11 cellular contexts compared by ENCODE assay signal in genomic region chrX:9285342-9285771, GRCh38.
DNase-seq lines count a peak whose midpoint lies in the region; ATAC-seq and TF ChIP-seq lines count a peak whose summit lies in the region.
"Had no signal": no experiment of that assay in that cellular context is flagged by ENCODE, and none has a peak within 500 bp of the region (broad histone marks: within the 10 kb centered on the region; RNA-seq: fewer than 3 reads in every experiment).

No MANE protein-coding gene starts in this region.

- H3K4me3 ChIP-seq in PC-3 (ENCODE audit: low read length) (no peak overlapping the region), adrenal gland (no peak overlapping the region), MM.1S (ENCODE audit: low read length) (no peak overlapping the region), thyroid gland (replicated peaks in 1 of 3) (no peak overlapping the region)

- H3K36me3 ChIP-seq in PC-3 (ENCODE audit: low read depth, low read length) (no peaks in the 10 kb centered on the region), adrenal gland (replicated peaks in 1 of 2) (no peaks in the 10 kb centered on the region), MM.1S (replicated peaks; ENCODE audit: insufficient read depth, low read length) (no peaks in the 10 kb centered on the region), thyroid gland (no peaks in the 10 kb centered on the region)

- intact Hi-C loops in CD14-positive monocyte (cut with micrococcal nuclease), result no loop called here
- intact Hi-C loops in PC-3 (cut with micrococcal nuclease), result no loop called here
- intact Hi-C loops in adrenal gland (cut with DNase I), result no loop called here
- intact Hi-C loops in thyroid gland (cut with DNase I), result no loop called here

- TF ChIP-seq CTCF in CD14-positive monocyte (IDR thresholded peaks at IDR 0.05), result no peak
- no peak for TF ChIP-seq CTCF in PC-3 (conservative IDR thresholded peaks at IDR 0.05; ENCODE audit: low read depth, low read length)
- no peak for TF ChIP-seq CTCF in adrenal gland (IDR thresholded peaks at IDR 0.05)
- TF ChIP-seq CTCF in MM.1S (IDR thresholded peaks at IDR 0.05; ENCODE audit: low read length), result no peak
- no peak for TF ChIP-seq CTCF in thyroid gland (IDR thresholded peaks at IDR 0.05)

- peak overlapping the region in 3 of 7 donors; percentile 46 to 86 (median 68) for H3K27ac Mint-ChIP-seq in CD14-positive monocyte

- peaks cover 0 to 9% (median 0%) of the 10 kb centered on the region in 7 donors for H3K9me3 Mint-ChIP-seq in CD14-positive monocyte

- WGBS in adrenal gland, 4 donors, result 39 to 74% (median 63%) methylated on average over 3 to 7 of the region's 7 CpGs
- WGBS in thyroid gland, 2 donors, result 54 to 75% methylated on average over 7 of the region's 7 CpGs

- ATAC-seq in PC-3, result peak; percentile 81

- peak overlapping the region; percentile 18; the same call in 1 of the 2 replicates for H3K27ac ChIP-seq in PC-3 (ENCODE audit: low read length)
- no peak overlapping the region for H3K27ac ChIP-seq in adrenal gland
- H3K27ac ChIP-seq in MM.1S (ENCODE audit: low read length), result no peak overlapping the region
- H3K27ac ChIP-seq in thyroid gland, result no peak overlapping the region

- H3F3A ChIP-seq in PC-3 (ENCODE audit: low read length, unreplicated experiment) (no peaks in the 10 kb centered on the region), MM.1S (ENCODE audit: insufficient read depth, low read length) (no peaks in the 10 kb centered on the region)

- DNase-seq in CD14-positive monocyte (ENCODE audit: low spot score) (peak; percentile 55), PC-3 (peak; percentile 32), adrenal gland (no peak), MM.1S (no peak), hypothalamus (lab: John Stamatoyannopoulos, UW) (no peak), thyroid gland (no peak)
- DNase-seq in activated T-cell treated with anti-CD3 and anti-CD28 coated beads, Interleukin-2, amount 50 U/mL, for 48 hours, result peak; percentile 77 to 78
- peak; percentile 44 to 46 for DNase-seq in stimulated activated CD4-positive, alpha-beta T cell treated with anti-CD3 and anti-CD28 coated beads, Interleukin-1b, Interleukin-23, amount 100 ng/mL, for 4 hours (ENCODE audit: low read depth in 2 of 2)
- DNase-seq: GDM1, kidney, nephron progenitor cell had no signal

- H3K36me3 Mint-ChIP-seq in CD14-positive monocyte, result peaks cover 0 to 3% of the 10 kb centered on the region in 2 donors

- H3K4me1 ChIP-seq in PC-3 (ENCODE audit: insufficient read depth, low read length), result peaks cover 9% of the 10 kb centered on the region
- H3K4me1 ChIP-seq in adrenal gland (replicated peaks in 1 of 2), result no peaks in the 10 kb centered on the region
- no peaks in the 10 kb centered on the region for H3K4me1 ChIP-seq in MM.1S (ENCODE audit: low read length)
- no peaks in the 10 kb centered on the region for H3K4me1 ChIP-seq in thyroid gland

- no peaks in the 10 kb centered on the region for H4K20me1 ChIP-seq in PC-3 (ENCODE audit: low read length)
- H4K20me1 ChIP-seq in MM.1S (ENCODE audit: insufficient read depth, low read length), result no peaks in the 10 kb centered on the region

- H3K4me3 Mint-ChIP-seq in CD14-positive monocyte, result no peak overlapping the region
- H3K4me3 Mint-ChIP-seq: nephron progenitor cell had no signal

- no peak for TF ChIP-seq POLR2A in adrenal gland (IDR thresholded peaks at IDR 0.05)
- no peak for TF ChIP-seq POLR2A in thyroid gland (IDR thresholded peaks at IDR 0.05)

- H2AFZ ChIP-seq in PC-3 (ENCODE audit: low read length) (peak overlapping the region; percentile 73), MM.1S (ENCODE audit: low read length) (no peak overlapping the region)

- H3K27me3 ChIP-seq in PC-3 (ENCODE audit: low read length) (no peaks in the 10 kb centered on the region), adrenal gland (no peaks in the 10 kb centered on the region), MM.1S (replicated peaks; ENCODE audit: insufficient read depth, low read length) (no peaks in the 10 kb centered on the region), thyroid gland (no peaks in the 10 kb centered on the region)

- peaks cover 48% of the 10 kb centered on the region for H3K4me1 Mint-ChIP-seq in CD14-positive monocyte

- H3K9ac ChIP-seq in PC-3 (ENCODE audit: low read length), result no peak overlapping the region
- H3K9ac ChIP-seq in MM.1S (ENCODE audit: low read length), result no peak overlapping the region

- H3K9me2 ChIP-seq in PC-3 (replicated peaks; ENCODE audit: low read length), result no peaks in the 10 kb centered on the region
- no peaks in the 10 kb centered on the region for H3K9me2 ChIP-seq in MM.1S (replicated peaks; ENCODE audit: insufficient read depth, low read length)

- H3K9me3 ChIP-seq in PC-3 (ENCODE audit: low read length) (no peaks in the 10 kb centered on the region), adrenal gland (replicated peaks in 1 of 3) (no peaks in the 10 kb centered on the region), MM.1S (replicated peaks; ENCODE audit: insufficient read depth, low read length) (no peaks in the 10 kb centered on the region), thyroid gland (no peaks in the 10 kb centered on the region)

- H3K27me3 Mint-ChIP-seq in CD14-positive monocyte (ENCODE audit: low read depth in 3 of 3), result peaks cover 0 to 22% (median 0%) of the 10 kb centered on the region in 3 donors

- peak overlapping the region; percentile 44 for H3K4me2 ChIP-seq in PC-3 (ENCODE audit: low read length)
- no peak overlapping the region for H3K4me2 ChIP-seq in MM.1S (ENCODE audit: low read depth, low read length)

- POLR2A ChIA-PET in PC-3 (lab: Charles Lee; ENCODE audit: unreplicated experiment), result no interaction called here

- H3K79me2 ChIP-seq in PC-3 (ENCODE audit: low read length) (no peaks in the 10 kb centered on the region), MM.1S (ENCODE audit: low read length) (no peaks in the 10 kb centered on the region)

- CTCF ChIA-PET in PC-3 (lab: Charles Lee), result no interaction called here

- no TSS peak for BruUV-seq in PC-3 (replicated peaks; lab: Mats Ljungman, UMichigan)

Comparison
In these comparisons a context has a peak if more than half of its experiments do, and no peak if none do; other contexts are left out.
1. DNase-seq: peak in CD14-positive monocyte (single experiment), PC-3 (single experiment), activated T-cell treated with anti-CD3 and anti-CD28 coated beads, Interleukin-2, amount 50 U/mL, for 48 hours (2 of 2) and stimulated activated CD4-positive, alpha-beta T cell treated with anti-CD3 and anti-CD28 coated beads, Interleukin-1b, Interleukin-23, amount 100 ng/mL, for 4 hours (2 of 2); none in adrenal gland (0 of 7), MM.1S (single experiment), hypothalamus (0 of 51) and thyroid gland (0 of 2).